ENCODE assay signal across 8 cellular contexts in the genomic region with DNA sequence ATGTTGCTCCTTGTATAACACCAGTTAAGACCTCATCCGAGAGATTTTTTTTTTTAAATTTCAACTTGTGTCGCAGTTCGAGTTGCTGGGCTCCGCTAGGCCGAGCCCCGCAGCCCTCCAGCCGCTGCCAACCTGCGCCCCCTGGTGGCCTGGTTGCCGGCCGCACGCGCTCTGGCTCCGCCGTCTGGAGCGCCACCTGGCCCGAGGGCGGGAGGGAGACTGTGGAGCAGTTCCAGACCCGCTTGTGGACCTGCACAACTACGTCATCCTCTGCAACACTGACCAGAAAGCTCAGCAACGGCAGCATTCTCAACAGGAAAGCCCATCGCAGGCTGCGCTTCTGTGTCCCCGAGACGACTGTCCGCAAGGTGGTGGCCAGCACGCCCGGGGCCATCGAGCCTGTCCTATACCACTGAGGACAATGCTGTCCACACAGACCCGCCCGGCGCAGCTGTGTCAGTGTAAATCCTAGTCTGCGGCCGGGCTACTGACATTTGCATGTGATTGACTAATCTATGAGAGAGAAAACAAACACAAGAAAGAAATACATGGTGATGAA. TPM values are rescaled to one million over a fixed set of nuclear protein-coding genes. Genes with fewer than 3 reads are reported as not detected.
DNase-seq lines count a peak whose midpoint lies in the region; ATAC-seq, FAIRE-seq and TF ChIP-seq lines count a peak whose summit lies in the region.

No MANE protein-coding gene starts in this region.

- peaks cover 5% of the 10 kb centered on the region for H3K36me3 Mint-ChIP-seq in central memory CD8-positive, alpha-beta T cell (ENCODE audit: insufficient read depth)

- no peaks in the 10 kb centered on the region for H3K9me3 ChIP-seq in keratinocyte (ENCODE audit: control insufficient read depth, low read depth, low read length)

- no peaks in the 10 kb centered on the region for H3K9me3 Mint-ChIP-seq in central memory CD8-positive, alpha-beta T cell

- ATAC-seq in GM18517 (IDR thresholded peaks at IDR 0.05; ENCODE audit: unreplicated experiment) (peak; percentile 85), HG03064 (IDR thresholded peaks at IDR 0.05; ENCODE audit: low read depth, unreplicated experiment) (peak; percentile 99)
- ATAC-seq in activated CD4-positive, CD25-positive, alpha-beta regulatory T cell treated with anti-CD3 and anti-CD28 coated beads, Interleukin-2, amount 50 U/mL, for 24 hours, result peak; percentile 97 to 98
- ATAC-seq in central memory CD8-positive, alpha-beta T cell (replicated peaks; ENCODE audit: extremely low read depth, poor library complexity, severe bottlenecking), result peak; percentile 94

- no peak overlapping the region for H3K27ac ChIP-seq in keratinocyte (ENCODE audit: control insufficient read depth, insufficient read depth, low read length)

- dilution Hi-C loops in keratinocyte (cut with MboI; ENCODE audit: extremely low pct_ligation_motif_present, low sequenced_read_pairs), result no loop called here

- peak overlapping the region; percentile 84 for H3K4me2 ChIP-seq in keratinocyte (ENCODE audit: control insufficient read depth, extremely low read depth, insufficient read depth, low read depth, low read length)

- peaks cover 26% of the 10 kb centered on the region for H3K27me3 Mint-ChIP-seq in central memory CD8-positive, alpha-beta T cell

- H3K4me1 Mint-ChIP-seq in central memory CD8-positive, alpha-beta T cell, result peaks cover 6% of the 10 kb centered on the region

- no peaks in the 10 kb centered on the region for H3K27me3 ChIP-seq in keratinocyte (ENCODE audit: control insufficient read depth, extremely low read depth, insufficient read depth, low read length)

- no peaks in the 10 kb centered on the region for H3K79me2 ChIP-seq in keratinocyte (ENCODE audit: control insufficient read depth, insufficient read depth, low read length)

- peak overlapping the region in 1 of 3 experiments; percentile 57 for H3K4me3 ChIP-seq in keratinocyte (ENCODE audit: control insufficient read depth in 2 of 3, extremely low read depth in 1 of 3, insufficient read depth in 2 of 3, low read depth in 1 of 3, low read length in 3 of 3)

- TF ChIP-seq CTCF in keratinocyte (optimal IDR thresholded peaks at IDR 0.05 in 1 of 3, IDR thresholded peaks at IDR 0.05 in 1 of 3, conservative IDR thresholded peaks at IDR 0.05 in 1 of 3; ENCODE audit: extremely low read depth in 1 of 3, insufficient read depth in 2 of 3, low read length in 3 of 3), result peak; percentile 91 to 97 (median 96)

- peak overlapping the region; percentile 57 for H3K4me3 Mint-ChIP-seq in central memory CD8-positive, alpha-beta T cell

- H3K9me1 ChIP-seq in keratinocyte (ENCODE audit: control insufficient read depth, extremely low read depth, insufficient read depth, low read length), result no peaks in the 10 kb centered on the region

- no peaks in the 10 kb centered on the region for H3K36me3 ChIP-seq in keratinocyte (ENCODE audit: control insufficient read depth in 2 of 2, extremely low read depth in 1 of 2, insufficient read depth in 2 of 2, low read length in 2 of 2)

- no peak for FAIRE-seq in keratinocyte (lab: Jason Lieb, UNC)

- peak overlapping the region; percentile 86 for H2AFZ ChIP-seq in keratinocyte (ENCODE audit: control insufficient read depth, low read length)

- no peak overlapping the region for H3K27ac Mint-ChIP-seq in central memory CD8-positive, alpha-beta T cell (ENCODE audit: low read depth)

- H3K4me1 ChIP-seq in keratinocyte (ENCODE audit: control insufficient read depth, extremely low read depth, insufficient read depth, low read length), result peaks cover 3% of the 10 kb centered on the region

- peak; percentile 70 for DNase-seq in A172 (ENCODE audit: low spot score)
- peak; percentile 81 for DNase-seq in NCI-H2227 (lab: John Stamatoyannopoulos, UW; ENCODE audit: unreplicated experiment)
- peak; percentile 73 to 85 for DNase-seq in central memory CD8-positive, alpha-beta T cell (ENCODE audit: low spot score in 2 of 2)
- peak; percentile 32 for DNase-seq in keratinocyte (ENCODE audit: low read depth, low spot score)
- DNase-seq in stimulated activated CD4-positive, alpha-beta T cell treated with anti-CD3 and anti-CD28 coated beads, Interleukin-15, amount 100 ng/mL, for 1 hour (ENCODE audit: low read depth in 1 of 2, low spot score in 1 of 2), result peak; percentile 73 to 85

- H4K20me1 ChIP-seq in keratinocyte (ENCODE audit: control insufficient read depth, extremely low read depth, insufficient read depth, low read length), result no peaks in the 10 kb centered on the region

- no peak overlapping the region for H3K9ac ChIP-seq in keratinocyte (ENCODE audit: control insufficient read depth, extremely low read depth, insufficient read depth, low read length)

RNA-seq across cellular contexts. Expression of a gene that starts 39.1 kb away (rescaled TPM):
- total RNA-seq in A172 (2014; rRNA removed; shearing (Covaris generic)), result not detected in 2 replicates
- polyA plus RNA-seq in keratinocyte, result 0.26 to 0.47 TPM (median 0.39 TPM) in 3 replicates
- not detected for polyA plus RNA-seq in keratinocyte (2011; ENCODE audit: low read depth)
- polyA plus RNA-seq in keratinocyte (2011; cell fraction: cytosol; rRNA removed), result 0.25 and 0.28 TPM in 2 replicates
- 0.28 and 0.40 TPM in 2 replicates for polyA plus RNA-seq in keratinocyte (2011; cell fraction: nucleus; rRNA removed)
- polyA plus RNA-seq in keratinocyte (2012; ENCODE audit: low replicate concordance), result 0.24 and 0.30 TPM in 2 replicates
- 0.36 TPM in 1 of 3 replicates, not detected in the others for polyA minus RNA-seq in keratinocyte
- not detected for polyA minus RNA-seq in keratinocyte (2011; cell fraction: cytosol; rRNA and poly(A)+ RNA removed)
- not detected in 2 replicates for polyA minus RNA-seq in keratinocyte (2011; cell fraction: nucleus; rRNA and poly(A)+ RNA removed)
